Comparison of ENCODE assay signal across 1 cellular context in the genomic region with DNA sequence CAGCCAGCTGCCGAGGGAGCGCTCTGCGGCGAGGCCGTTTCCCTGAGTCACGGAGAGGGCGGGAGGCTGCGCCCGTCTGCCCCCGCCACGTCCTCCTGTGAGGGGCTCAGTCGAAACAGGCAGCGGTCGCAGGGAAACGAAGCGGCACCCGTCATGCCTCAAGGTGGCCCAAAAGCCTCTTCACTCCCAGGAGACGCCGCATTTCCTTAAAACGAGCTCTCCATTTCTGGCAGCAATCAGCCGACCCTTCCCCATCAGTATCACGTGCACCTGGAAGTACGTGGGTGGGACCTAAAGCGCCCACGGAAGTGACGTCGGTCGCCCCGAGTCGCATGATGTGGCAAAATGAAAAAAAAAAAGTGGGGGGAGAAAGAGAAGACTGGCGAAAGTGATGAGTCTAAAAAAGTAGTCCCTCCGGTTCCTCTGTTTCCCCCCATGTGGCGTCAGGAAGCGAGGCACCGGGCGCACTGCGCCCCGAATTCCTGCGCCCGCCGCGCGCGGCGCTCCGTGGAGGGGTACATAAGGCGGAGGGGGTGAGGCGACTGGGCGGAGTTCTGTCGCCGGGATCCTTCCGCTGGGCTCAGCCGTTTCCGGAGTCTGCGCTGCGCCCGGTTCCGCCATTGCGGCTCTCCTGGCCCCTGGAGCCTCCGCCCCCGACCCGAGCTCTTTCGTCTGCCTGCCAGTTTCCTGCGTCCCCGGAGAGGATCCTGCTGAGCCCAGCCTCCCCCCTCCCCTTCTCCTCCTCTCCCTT.
A peak's percentile ranks its signal among the peaks of the same experiment; 100 is the strongest.
TF ChIP-seq lines count a peak whose summit lies in the region.

A gene (plus strand): TSS at position 583 of the 751 bp plus-strand sequence. CDS start 237 bp downstream, outside the sequence.

TF ChIP-seq in K562, 482 proteins besides CTCF, POLR2A, EP300 and RAD21 (continued from another document and continues in another):
- TF ChIP-seq, protein P1, sequence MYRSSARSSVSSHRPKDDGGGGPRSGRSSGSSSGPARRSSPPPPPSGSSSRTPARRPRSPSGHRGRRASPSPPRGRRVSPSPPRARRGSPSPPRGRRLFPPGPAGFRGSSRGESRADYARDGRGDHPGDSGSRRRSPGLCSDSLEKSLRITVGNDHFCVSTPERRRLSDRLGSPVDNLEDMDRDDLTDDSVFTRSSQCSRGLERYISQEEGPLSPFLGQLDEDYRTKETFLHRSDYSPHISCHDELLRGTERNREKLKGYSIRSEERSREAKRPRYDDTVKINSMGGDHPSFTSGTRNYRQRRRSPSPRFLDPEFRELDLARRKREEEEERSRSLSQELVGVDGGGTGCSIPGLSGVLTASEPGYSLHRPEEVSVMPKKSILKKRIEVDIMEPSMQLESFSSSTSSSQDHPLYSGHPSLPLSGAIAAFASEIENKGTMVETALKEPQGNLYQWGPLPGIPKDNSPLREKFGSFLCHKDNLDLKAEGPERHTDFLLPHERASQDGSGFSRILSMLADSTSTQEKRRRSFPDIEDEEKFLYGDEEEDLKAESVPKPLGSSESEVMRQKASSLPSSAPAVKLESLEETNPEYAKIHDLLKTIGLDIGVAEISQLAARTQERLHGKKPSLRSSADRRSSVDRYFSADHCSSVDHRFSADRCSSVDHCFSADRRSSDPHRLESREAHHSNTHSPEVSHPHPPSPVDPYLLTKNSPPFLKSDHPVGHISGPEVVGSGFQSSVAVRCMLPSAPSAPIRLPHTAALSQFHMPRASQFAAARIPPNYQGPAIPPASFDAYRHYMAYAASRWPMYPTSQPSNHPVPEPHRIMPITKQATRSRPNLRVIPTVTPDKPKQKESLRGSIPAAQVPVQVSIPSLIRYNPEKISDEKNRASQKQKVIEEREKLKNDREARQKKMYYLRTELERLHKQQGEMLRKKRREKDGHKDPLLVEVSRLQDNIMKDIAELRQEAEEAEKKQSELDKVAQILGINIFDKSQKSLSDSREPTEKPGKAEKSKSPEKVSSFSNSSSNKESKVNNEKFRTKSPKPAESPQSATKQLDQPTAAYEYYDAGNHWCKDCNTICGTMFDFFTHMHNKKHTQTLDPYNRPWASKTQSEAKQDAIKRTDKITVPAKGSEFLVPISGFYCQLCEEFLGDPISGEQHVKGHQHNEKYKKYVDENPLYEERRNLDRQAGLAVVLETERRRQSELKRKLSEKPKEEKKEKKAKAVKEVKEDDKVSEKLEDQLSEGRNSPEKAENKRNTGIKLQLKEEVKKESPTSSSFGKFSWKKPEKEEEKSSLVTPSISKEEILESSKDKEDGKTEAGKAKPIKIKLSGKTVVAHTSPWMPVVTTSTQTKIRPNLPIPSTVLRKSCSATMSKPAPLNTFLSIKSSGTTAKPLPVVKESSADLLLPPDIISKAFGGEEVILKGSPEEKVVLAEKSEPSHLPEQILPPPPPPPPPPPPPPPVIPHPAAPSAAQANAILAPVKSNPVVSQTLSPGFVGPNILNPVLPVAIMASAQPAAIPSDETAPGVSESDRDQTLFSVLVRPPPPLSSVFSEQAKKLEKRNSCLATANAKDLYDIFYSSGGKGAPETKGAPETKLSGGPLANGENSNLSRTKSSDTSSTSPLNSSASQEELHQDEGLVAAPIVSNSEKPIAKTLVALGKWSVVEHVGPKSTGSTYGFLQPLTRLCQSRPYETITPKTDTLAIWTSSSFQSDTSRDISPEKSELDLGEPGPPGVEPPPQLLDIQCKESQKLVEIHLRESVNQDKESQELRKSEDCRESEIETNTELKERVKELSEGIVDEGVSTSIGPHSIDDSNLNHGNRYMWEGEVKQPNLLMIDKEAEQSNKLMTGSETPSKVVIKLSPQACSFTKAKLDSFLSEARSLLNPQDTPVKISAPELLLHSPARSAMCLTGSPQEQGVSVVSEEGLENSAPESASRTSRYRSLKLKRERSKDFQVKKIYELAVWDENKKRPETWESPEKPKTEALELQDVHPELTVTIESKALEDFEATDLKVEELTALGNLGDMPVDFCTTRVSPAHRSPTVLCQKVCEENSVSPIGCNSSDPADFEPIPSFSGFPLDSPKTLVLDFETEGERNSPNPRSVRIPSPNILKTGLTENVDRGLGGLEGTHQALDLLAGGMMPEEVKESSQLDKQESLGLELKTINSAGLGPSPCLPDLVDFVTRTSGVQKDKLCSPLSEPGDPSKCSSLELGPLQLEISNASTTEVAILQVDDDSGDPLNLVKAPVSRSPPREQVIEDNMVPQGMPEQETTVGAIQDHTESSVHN (IDR thresholded peaks at IDR 0.05; ENCODE audit: borderline replicate concordance in 1 of 2, low read depth in 1 of 2): peak in 1 of 2 experiments; percentile 88; a peak in 2 of 4 replicates
- TF ChIP-seq ZSCAN32 (CRISPR knock-in tag; IDR thresholded peaks at IDR 0.05) (no peak), POLR3A (IDR thresholded peaks at IDR 0.05; ENCODE audit: borderline replicate concordance, extremely low read depth, insufficient read depth, insufficient read length) (no peak), JUND (IDR thresholded peaks at IDR 0.05; ENCODE audit: borderline replicate concordance, low read depth, low read length) (peak; percentile 64), JUND (tag; IDR thresholded peaks at IDR 0.05; ENCODE audit: borderline replicate concordance, low read depth, low read length) (peak; percentile 45; the same call in 1 of the 3 replicates), RFX1 (IDR thresholded peaks at IDR 0.05) (peak; percentile 34), ETS2 (tag; IDR thresholded peaks at IDR 0.05; ENCODE audit: borderline replicate concordance, poor library complexity, severe bottlenecking) (peak; percentile 87), DPF2 (IDR thresholded peaks at IDR 0.05) (peak; percentile 84), HCFC1 (IDR thresholded peaks at IDR 0.05; ENCODE audit: low read depth, low read length) (peak; percentile 71), SMARCE1 (IDR thresholded peaks at IDR 0.05) (peak; percentile 72; the same call in 1 of the 2 replicates), JUN (IDR thresholded peaks at IDR 0.05; ENCODE audit: borderline replicate concordance, low read depth, low read length) (peak; percentile 58), JUN (CRISPR knock-in tag; IDR thresholded peaks at IDR 0.05; ENCODE audit: borderline replicate concordance) (no peak), PHF20 (IDR thresholded peaks at IDR 0.05; ENCODE audit: partially characterized antibody) (peak; percentile 70), ETV6 (IDR thresholded peaks at IDR 0.05; ENCODE audit: borderline replicate concordance in 1 of 2, low read depth in 2 of 2, low read length in 1 of 2) (no peak), ETV6 (CRISPR knock-in tag; IDR thresholded peaks at IDR 0.05; ENCODE audit: borderline replicate concordance) (no peak), GTF2F1 (IDR thresholded peaks at IDR 0.05; ENCODE audit: low read depth, low read length) (peak; percentile 80), TAF7 (tag; IDR thresholded peaks at IDR 0.05) (peak; percentile 78), ZNF232 (CRISPR knock-in tag; IDR thresholded peaks at IDR 0.05) (no peak), MCM3 (IDR thresholded peaks at IDR 0.05) (no peak), RAD51 (IDR thresholded peaks at IDR 0.05; ENCODE audit: borderline replicate concordance, low read depth) (peak; percentile 93), SREBF1 (IDR thresholded peaks at IDR 0.05; ENCODE audit: borderline replicate concordance, low read depth, low read length) (no peak; the same call in 1 of the 2 replicates), SETDB1 (IDR thresholded peaks at IDR 0.05; ENCODE audit: low read length) (no peak)
- TF ChIP-seq, protein P2, sequence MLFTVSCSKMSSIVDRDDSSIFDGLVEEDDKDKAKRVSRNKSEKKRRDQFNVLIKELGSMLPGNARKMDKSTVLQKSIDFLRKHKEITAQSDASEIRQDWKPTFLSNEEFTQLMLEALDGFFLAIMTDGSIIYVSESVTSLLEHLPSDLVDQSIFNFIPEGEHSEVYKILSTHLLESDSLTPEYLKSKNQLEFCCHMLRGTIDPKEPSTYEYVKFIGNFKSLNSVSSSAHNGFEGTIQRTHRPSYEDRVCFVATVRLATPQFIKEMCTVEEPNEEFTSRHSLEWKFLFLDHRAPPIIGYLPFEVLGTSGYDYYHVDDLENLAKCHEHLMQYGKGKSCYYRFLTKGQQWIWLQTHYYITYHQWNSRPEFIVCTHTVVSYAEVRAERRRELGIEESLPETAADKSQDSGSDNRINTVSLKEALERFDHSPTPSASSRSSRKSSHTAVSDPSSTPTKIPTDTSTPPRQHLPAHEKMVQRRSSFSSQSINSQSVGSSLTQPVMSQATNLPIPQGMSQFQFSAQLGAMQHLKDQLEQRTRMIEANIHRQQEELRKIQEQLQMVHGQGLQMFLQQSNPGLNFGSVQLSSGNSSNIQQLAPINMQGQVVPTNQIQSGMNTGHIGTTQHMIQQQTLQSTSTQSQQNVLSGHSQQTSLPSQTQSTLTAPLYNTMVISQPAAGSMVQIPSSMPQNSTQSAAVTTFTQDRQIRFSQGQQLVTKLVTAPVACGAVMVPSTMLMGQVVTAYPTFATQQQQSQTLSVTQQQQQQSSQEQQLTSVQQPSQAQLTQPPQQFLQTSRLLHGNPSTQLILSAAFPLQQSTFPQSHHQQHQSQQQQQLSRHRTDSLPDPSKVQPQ (CRISPR knock-in tag; IDR thresholded peaks at IDR 0.05; ENCODE audit: borderline replicate concordance): no peak
- TF ChIP-seq, protein P3, sequence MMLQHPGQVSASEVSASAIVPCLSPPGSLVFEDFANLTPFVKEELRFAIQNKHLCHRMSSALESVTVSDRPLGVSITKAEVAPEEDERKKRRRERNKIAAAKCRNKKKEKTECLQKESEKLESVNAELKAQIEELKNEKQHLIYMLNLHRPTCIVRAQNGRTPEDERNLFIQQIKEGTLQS (IDR thresholded peaks at IDR 0.05): peak; percentile 86
- TF ChIP-seq, protein P3 (CRISPR knock-in tag; conservative IDR thresholded peaks at IDR 0.05): no peak
- TF ChIP-seq, protein P4, sequence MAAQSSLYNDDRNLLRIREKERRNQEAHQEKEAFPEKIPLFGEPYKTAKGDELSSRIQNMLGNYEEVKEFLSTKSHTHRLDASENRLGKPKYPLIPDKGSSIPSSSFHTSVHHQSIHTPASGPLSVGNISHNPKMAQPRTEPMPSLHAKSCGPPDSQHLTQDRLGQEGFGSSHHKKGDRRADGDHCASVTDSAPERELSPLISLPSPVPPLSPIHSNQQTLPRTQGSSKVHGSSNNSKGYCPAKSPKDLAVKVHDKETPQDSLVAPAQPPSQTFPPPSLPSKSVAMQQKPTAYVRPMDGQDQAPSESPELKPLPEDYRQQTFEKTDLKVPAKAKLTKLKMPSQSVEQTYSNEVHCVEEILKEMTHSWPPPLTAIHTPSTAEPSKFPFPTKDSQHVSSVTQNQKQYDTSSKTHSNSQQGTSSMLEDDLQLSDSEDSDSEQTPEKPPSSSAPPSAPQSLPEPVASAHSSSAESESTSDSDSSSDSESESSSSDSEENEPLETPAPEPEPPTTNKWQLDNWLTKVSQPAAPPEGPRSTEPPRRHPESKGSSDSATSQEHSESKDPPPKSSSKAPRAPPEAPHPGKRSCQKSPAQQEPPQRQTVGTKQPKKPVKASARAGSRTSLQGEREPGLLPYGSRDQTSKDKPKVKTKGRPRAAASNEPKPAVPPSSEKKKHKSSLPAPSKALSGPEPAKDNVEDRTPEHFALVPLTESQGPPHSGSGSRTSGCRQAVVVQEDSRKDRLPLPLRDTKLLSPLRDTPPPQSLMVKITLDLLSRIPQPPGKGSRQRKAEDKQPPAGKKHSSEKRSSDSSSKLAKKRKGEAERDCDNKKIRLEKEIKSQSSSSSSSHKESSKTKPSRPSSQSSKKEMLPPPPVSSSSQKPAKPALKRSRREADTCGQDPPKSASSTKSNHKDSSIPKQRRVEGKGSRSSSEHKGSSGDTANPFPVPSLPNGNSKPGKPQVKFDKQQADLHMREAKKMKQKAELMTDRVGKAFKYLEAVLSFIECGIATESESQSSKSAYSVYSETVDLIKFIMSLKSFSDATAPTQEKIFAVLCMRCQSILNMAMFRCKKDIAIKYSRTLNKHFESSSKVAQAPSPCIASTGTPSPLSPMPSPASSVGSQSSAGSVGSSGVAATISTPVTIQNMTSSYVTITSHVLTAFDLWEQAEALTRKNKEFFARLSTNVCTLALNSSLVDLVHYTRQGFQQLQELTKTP (IDR thresholded peaks at IDR 0.05; ENCODE audit: low read depth in 1 of 2, partially characterized antibody in 2 of 2): peak; percentile 44 to 76
- TF ChIP-seq, protein P5, sequence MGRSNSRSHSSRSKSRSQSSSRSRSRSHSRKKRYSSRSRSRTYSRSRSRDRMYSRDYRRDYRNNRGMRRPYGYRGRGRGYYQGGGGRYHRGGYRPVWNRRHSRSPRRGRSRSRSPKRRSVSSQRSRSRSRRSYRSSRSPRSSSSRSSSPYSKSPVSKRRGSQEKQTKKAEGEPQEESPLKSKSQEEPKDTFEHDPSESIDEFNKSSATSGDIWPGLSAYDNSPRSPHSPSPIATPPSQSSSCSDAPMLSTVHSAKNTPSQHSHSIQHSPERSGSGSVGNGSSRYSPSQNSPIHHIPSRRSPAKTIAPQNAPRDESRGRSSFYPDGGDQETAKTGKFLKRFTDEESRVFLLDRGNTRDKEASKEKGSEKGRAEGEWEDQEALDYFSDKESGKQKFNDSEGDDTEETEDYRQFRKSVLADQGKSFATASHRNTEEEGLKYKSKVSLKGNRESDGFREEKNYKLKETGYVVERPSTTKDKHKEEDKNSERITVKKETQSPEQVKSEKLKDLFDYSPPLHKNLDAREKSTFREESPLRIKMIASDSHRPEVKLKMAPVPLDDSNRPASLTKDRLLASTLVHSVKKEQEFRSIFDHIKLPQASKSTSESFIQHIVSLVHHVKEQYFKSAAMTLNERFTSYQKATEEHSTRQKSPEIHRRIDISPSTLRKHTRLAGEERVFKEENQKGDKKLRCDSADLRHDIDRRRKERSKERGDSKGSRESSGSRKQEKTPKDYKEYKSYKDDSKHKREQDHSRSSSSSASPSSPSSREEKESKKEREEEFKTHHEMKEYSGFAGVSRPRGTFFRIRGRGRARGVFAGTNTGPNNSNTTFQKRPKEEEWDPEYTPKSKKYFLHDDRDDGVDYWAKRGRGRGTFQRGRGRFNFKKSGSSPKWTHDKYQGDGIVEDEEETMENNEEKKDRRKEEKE (IDR thresholded peaks at IDR 0.05; ENCODE audit: borderline replicate concordance in 1 of 2, control insufficient read depth in 1 of 2, low read depth in 2 of 2, low read length in 1 of 2): peak in 1 of 2 experiments; percentile 91; a peak in 2 of 4 replicates
- TF ChIP-seq, protein P6, sequence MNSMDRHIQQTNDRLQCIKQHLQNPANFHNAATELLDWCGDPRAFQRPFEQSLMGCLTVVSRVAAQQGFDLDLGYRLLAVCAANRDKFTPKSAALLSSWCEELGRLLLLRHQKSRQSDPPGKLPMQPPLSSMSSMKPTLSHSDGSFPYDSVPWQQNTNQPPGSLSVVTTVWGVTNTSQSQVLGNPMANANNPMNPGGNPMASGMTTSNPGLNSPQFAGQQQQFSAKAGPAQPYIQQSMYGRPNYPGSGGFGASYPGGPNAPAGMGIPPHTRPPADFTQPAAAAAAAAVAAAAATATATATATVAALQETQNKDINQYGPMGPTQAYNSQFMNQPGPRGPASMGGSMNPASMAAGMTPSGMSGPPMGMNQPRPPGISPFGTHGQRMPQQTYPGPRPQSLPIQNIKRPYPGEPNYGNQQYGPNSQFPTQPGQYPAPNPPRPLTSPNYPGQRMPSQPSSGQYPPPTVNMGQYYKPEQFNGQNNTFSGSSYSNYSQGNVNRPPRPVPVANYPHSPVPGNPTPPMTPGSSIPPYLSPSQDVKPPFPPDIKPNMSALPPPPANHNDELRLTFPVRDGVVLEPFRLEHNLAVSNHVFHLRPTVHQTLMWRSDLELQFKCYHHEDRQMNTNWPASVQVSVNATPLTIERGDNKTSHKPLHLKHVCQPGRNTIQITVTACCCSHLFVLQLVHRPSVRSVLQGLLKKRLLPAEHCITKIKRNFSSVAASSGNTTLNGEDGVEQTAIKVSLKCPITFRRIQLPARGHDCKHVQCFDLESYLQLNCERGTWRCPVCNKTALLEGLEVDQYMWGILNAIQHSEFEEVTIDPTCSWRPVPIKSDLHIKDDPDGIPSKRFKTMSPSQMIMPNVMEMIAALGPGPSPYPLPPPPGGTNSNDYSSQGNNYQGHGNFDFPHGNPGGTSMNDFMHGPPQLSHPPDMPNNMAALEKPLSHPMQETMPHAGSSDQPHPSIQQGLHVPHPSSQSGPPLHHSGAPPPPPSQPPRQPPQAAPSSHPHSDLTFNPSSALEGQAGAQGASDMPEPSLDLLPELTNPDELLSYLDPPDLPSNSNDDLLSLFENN (IDR thresholded peaks at IDR 0.05; ENCODE audit: low read depth in 2 of 2, low read length in 2 of 2): peak in 1 of 2 experiments; percentile 55; a peak in 1 of 4 replicates
